In genomic region chr17:72594248-72594647, GRCh38 we compare ENCODE assay signal across 29 cellular contexts.
"Had no signal": no experiment of that assay in that cellular context is flagged by ENCODE, and none has a peak within 500 bp of the region (broad histone marks: within the 10 kb centered on the region; RNA-seq: fewer than 3 reads in every experiment).

No MANE protein-coding gene starts in this region.

- H3K4me3 ChIP-seq: prostate gland, sigmoid colon, smooth muscle cell, stomach, suprapubic skin, tibial artery, upper lobe of right lung had no signal

- DNase-seq: activated CD4-positive, alpha-beta memory T cell treated with anti-CD3 and anti-CD28 coated beads for 36 hours; activated CD4-positive, alpha-beta T cell treated with anti-CD3 and anti-CD28 coated beads, Interleukin-2, amount 10 ng/mL, durations not matched to agents 24 days and 14 days; activated CD4-positive, CD25-positive, alpha-beta regulatory T cell treated with anti-CD3 and anti-CD28 coated beads, Interleukin-2, amount 50 U/mL, for 72 hours; activated gamma-delta T cell treated with Interleukin-2 at 50 U/mL for 16 hours; activated T-cell treated with anti-CD3 and anti-CD28 coated beads, Interleukin-2, amount 50 U/mL, for 4 hours; caudate nucleus; cortex of kidney; foreskin fibroblast; head of caudate nucleus; hippocampal formation; natural killer cell; retina; sigmoid colon; stimulated activated CD4-positive, alpha-beta T cell treated with anti-CD3 and anti-CD28 coated beads, Interleukin-1b, Interleukin-23, amount 100 ng/mL, for 48 hours; stimulated activated CD4-positive, alpha-beta T cell treated with anti-CD3 and anti-CD28 coated beads, Interleukin-4, amount 100 ng/mL, for 4 hours; stimulated activated naive B cell treated with anti-CD40 and anti-IgM and Interleukin-4, amounts not matched to agents 10 μg/mL and 1 μg/mL and 100 μg/mL, for 72 hours; stomach; T-helper 17 cell; T1000; tibial artery; upper lobe of right lung; WERI-Rb-1 had no signal

- H3K9me3 Mint-ChIP-seq: activated CD4-positive, alpha-beta memory T cell treated with anti-CD3 and anti-CD28 coated beads for 36 hours; activated CD4-positive, alpha-beta T cell treated with anti-CD3 and anti-CD28 coated beads, Interleukin-2, amount 10 ng/mL, durations not matched to agents 24 days and 14 days; activated naive CD4-positive, alpha-beta T cell treated with anti-CD3 and anti-CD28 coated beads, Interleukin-2, amount 50 U/mL, for 72 hours; activated T-cell treated with anti-CD3 and anti-CD28 coated beads, Interleukin-2, amount 50 U/mL, for 4 hours; activated T-helper 17 cell treated with anti-CD3 and anti-CD28 coated beads, Interleukin-2, amount 50 U/mL, for 72 hours; natural killer cell had no signal

- H3K27ac Mint-ChIP-seq: activated CD4-positive, alpha-beta memory T cell treated with anti-CD3 and anti-CD28 coated beads for 36 hours; activated CD4-positive, alpha-beta T cell treated with anti-CD3 and anti-CD28 coated beads, Interleukin-2, amount 10 ng/mL, durations not matched to agents 24 days and 14 days; activated naive CD4-positive, alpha-beta T cell treated with anti-CD3 and anti-CD28 coated beads, Interleukin-2, amount 50 U/mL, for 72 hours; activated T-helper 17 cell treated with anti-CD3 and anti-CD28 coated beads, Interleukin-2, amount 50 U/mL, for 72 hours; memory B cell; natural killer cell; stimulated activated naive B cell treated with anti-CD40 and anti-IgM and Interleukin-4, amounts not matched to agents 10 μg/mL and 1 μg/mL and 100 μg/mL, for 72 hours; T-helper 17 cell had no signal

- ATAC-seq: activated naive CD4-positive, alpha-beta T cell treated with anti-CD3 and anti-CD28 coated beads, Interleukin-2, amount 50 U/mL, for 72 hours; activated T-cell treated with anti-CD3 and anti-CD28 coated beads, Interleukin-2, amount 50 U/mL, for 4 hours; activated T-helper 17 cell treated with anti-CD3 and anti-CD28 coated beads, Interleukin-2, amount 50 U/mL, for 72 hours; esophagus mucosa; natural killer cell; stimulated activated naive B cell treated with anti-CD40 and anti-IgM and Interleukin-4, amounts not matched to agents 10 μg/mL and 1 μg/mL and 100 μg/mL, for 72 hours; T-helper 17 cell; upper lobe of right lung had no signal

- H3K4me3 Mint-ChIP-seq: activated CD4-positive, alpha-beta memory T cell treated with anti-CD3 and anti-CD28 coated beads for 36 hours; activated CD4-positive, alpha-beta T cell treated with anti-CD3 and anti-CD28 coated beads, Interleukin-2, amount 10 ng/mL, durations not matched to agents 24 days and 14 days; activated T-cell treated with anti-CD3 and anti-CD28 coated beads, Interleukin-2, amount 50 U/mL, for 4 hours; activated T-helper 17 cell treated with anti-CD3 and anti-CD28 coated beads, Interleukin-2, amount 50 U/mL, for 72 hours; memory B cell; natural killer cell; stimulated activated naive B cell treated with anti-CD40 and anti-IgM and Interleukin-4, amounts not matched to agents 10 μg/mL and 1 μg/mL and 100 μg/mL, for 72 hours; T-helper 17 cell had no signal

- H3K36me3 ChIP-seq: prostate gland, sigmoid colon, stomach, suprapubic skin, tibial artery, upper lobe of right lung, WERI-Rb-1 had no signal

- H3K4me1 Mint-ChIP-seq: activated T-helper 17 cell treated with anti-CD3 and anti-CD28 coated beads, Interleukin-2, amount 50 U/mL, for 72 hours had no signal

- H3K9me3 ChIP-seq: prostate gland, sigmoid colon, stomach, suprapubic skin, tibial artery, upper lobe of right lung had no signal

- H3K36me3 Mint-ChIP-seq: activated CD4-positive, alpha-beta memory T cell treated with anti-CD3 and anti-CD28 coated beads for 36 hours; memory B cell; natural killer cell; stimulated activated naive B cell treated with anti-CD40 and anti-IgM and Interleukin-4, amounts not matched to agents 10 μg/mL and 1 μg/mL and 100 μg/mL, for 72 hours had no signal

- H3K27ac ChIP-seq: prostate gland, sigmoid colon, stomach, suprapubic skin, tibial artery, upper lobe of right lung, WERI-Rb-1 had no signal
